26 cellular contexts compared by ENCODE assay signal in the genomic region with DNA sequence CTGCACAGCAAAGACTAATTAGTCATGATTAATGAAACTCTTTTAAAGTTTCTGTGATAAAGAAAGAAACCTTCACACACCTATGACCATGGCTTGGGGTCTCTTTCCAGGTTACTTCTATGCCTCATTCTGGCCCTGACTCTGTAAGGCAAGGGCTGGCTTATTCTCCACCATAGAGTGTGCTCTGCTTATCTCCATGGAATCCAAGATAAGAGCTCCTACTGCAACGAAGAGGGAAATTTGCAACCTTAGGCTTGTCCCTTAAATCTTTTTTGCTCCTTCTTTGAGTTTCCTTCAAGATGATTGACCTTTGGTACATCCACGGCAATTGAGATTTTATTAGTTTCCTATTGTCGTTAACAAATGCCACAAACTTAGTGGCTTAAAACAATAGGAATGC.
"Had no signal": no experiment of that assay in that cellular context is flagged by ENCODE, and none has a peak within 500 bp of the region (broad histone marks: within the 10 kb centered on the region; RNA-seq: fewer than 3 reads in every experiment).

No MANE protein-coding gene starts in this region.

- H3K27me3 ChIP-seq: esophagus squamous epithelium, gastrocnemius medialis, right atrium auricular region, testis, tibial artery had no signal

- ATAC-seq: effector memory CD8-positive, alpha-beta T cell; gastrocnemius medialis; left cardiac atrium; left ventricle myocardium superior; lower lobe of right lung; naive thymus-derived CD4-positive, alpha-beta T cell; sciatic nerve; stimulated activated effector memory CD8-positive, alpha-beta T cell treated with anti-CD3 and anti-CD28 coated beads, Interleukin-12 subunit alpha, Interleukin-12 subunit beta, amount 100 ng/mL, for 72 hours had no signal

- DNase-seq: effector memory CD8-positive, alpha-beta T cell; erythroblast; esophagus squamous epithelium; gastrocnemius medialis; head of caudate nucleus; left cardiac atrium; left ventricle myocardium superior; lower lobe of right lung; naive thymus-derived CD4-positive, alpha-beta T cell; nephron progenitor cell; nucleus accumbens; stimulated activated CD4-positive, alpha-beta T cell treated with anti-CD3 and anti-CD28 coated beads, Interleukin-2, amount 100 ng/mL, for 24 hours; stimulated activated CD4-positive, alpha-beta T cell treated with anti-CD3 and anti-CD28 coated beads, Interleukin-4, amount 100 ng/mL, for 24 hours; stimulated activated naive CD4-positive, alpha-beta T cell treated with Interleukin-2 at 50 U/mL for 16 hours; substantia nigra; testis; tibial artery had no signal

- H3K36me3 Mint-ChIP-seq: memory B cell; mesothelial cell of epicardium; naive thymus-derived CD4-positive, alpha-beta T cell; stimulated activated effector memory CD8-positive, alpha-beta T cell treated with anti-CD3 and anti-CD28 coated beads, Interleukin-12 subunit alpha, Interleukin-12 subunit beta, amount 100 ng/mL, for 72 hours; type B pancreatic cell had no signal

- H3K9me3 ChIP-seq: esophagus squamous epithelium, gastrocnemius medialis, lower lobe of right lung, prostate gland, right atrium auricular region, testis, tibial artery had no signal

- H3K27ac Mint-ChIP-seq: effector memory CD8-positive, alpha-beta T cell; memory B cell; mesothelial cell of epicardium; naive thymus-derived CD4-positive, alpha-beta T cell; nephron progenitor cell; stimulated activated effector memory CD8-positive, alpha-beta T cell treated with anti-CD3 and anti-CD28 coated beads, Interleukin-12 subunit alpha, Interleukin-12 subunit beta, amount 100 ng/mL, for 72 hours; type B pancreatic cell had no signal

- H3K4me3 Mint-ChIP-seq: central memory CD8-positive, alpha-beta T cell; effector memory CD8-positive, alpha-beta T cell; memory B cell; mesothelial cell of epicardium; naive thymus-derived CD4-positive, alpha-beta T cell; nephron progenitor cell; stimulated activated effector memory CD8-positive, alpha-beta T cell treated with anti-CD3 and anti-CD28 coated beads, Interleukin-12 subunit alpha, Interleukin-12 subunit beta, amount 100 ng/mL, for 72 hours; type B pancreatic cell had no signal

- H3K27me3 Mint-ChIP-seq: central memory CD8-positive, alpha-beta T cell; effector memory CD8-positive, alpha-beta T cell; naive thymus-derived CD4-positive, alpha-beta T cell; type B pancreatic cell had no signal

- H3K4me3 ChIP-seq: coronary artery, esophagus squamous epithelium, gastrocnemius medialis, lower lobe of right lung, prostate gland, right atrium auricular region, testis, tibial artery had no signal

- H3K27ac ChIP-seq: coronary artery, esophagus squamous epithelium, gastrocnemius medialis, lower lobe of right lung, prostate gland, right atrium auricular region, testis, tibial artery had no signal

- H3K36me3 ChIP-seq: esophagus squamous epithelium, gastrocnemius medialis, lower lobe of right lung, prostate gland, right atrium auricular region, tibial artery had no signal

- H3K9me3 Mint-ChIP-seq: central memory CD8-positive, alpha-beta T cell; effector memory CD8-positive, alpha-beta T cell; memory B cell; nephron progenitor cell; stimulated activated effector memory CD8-positive, alpha-beta T cell treated with anti-CD3 and anti-CD28 coated beads, Interleukin-12 subunit alpha, Interleukin-12 subunit beta, amount 100 ng/mL, for 72 hours; type B pancreatic cell had no signal

- H3K4me1 Mint-ChIP-seq: central memory CD8-positive, alpha-beta T cell; memory B cell; naive thymus-derived CD4-positive, alpha-beta T cell; stimulated activated effector memory CD8-positive, alpha-beta T cell treated with anti-CD3 and anti-CD28 coated beads, Interleukin-12 subunit alpha, Interleukin-12 subunit beta, amount 100 ng/mL, for 72 hours had no signal

- H3K4me1 ChIP-seq: esophagus squamous epithelium, gastrocnemius medialis, lower lobe of right lung, prostate gland, right atrium auricular region, testis, tibial artery had no signal
